11 cellular contexts compared by ENCODE assay signal in the genomic region with DNA sequence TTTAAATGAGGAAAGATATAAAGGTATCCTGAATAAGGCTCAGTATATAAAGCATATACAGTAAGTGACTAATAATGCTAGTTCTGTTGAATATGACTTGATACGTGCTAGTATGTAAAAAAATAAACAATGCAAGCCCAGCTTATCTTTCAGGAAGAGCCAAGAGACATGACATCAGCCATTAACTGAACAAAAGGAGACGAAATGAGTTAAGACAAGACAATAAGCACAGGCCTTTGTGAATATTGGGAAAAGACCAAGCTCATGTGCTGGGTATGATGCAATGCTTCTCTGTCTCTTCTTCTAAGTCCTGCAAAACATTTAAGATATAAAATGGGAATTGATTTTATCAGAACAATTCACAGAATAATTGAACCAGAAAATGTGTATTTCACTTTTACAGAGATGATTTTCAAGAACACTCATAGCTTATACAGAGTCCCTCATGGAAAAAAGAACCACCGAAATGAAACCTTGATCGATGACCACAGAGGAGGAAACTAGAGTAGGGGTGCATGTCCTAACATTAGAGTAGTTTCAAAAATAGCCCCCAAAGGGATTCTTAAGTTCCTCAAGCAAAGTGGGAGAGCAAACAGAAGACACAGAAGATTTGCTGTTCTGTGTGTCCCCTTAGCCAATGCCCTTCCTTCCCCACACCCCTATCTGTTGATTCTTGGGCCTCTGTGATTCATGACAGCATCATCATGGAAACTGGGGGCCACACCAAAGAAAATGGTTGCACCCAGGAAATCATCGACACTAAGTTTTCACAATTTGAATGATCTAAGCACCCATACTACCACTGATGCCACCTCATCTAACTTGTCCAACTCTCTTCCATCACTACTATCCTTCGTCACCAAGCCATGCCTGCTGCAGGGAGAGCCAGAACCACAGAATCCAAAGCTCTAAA.
DNase-seq lines count a peak whose midpoint lies in the region; ATAC-seq and TF ChIP-seq lines count a peak whose summit lies in the region.
"Had no signal": no experiment of that assay in that cellular context is flagged by ENCODE, and none has a peak within 500 bp of the region (broad histone marks: within the 10 kb centered on the region; RNA-seq: fewer than 3 reads in every experiment).

No MANE protein-coding gene starts in this region.

- no peak overlapping the region for H3K4me3 Mint-ChIP-seq in activated CD4-positive, alpha-beta memory T cell treated with anti-CD3 and anti-CD28 coated beads for 36 hours
- H3K4me3 Mint-ChIP-seq in activated CD4-positive, alpha-beta memory T cell treated with anti-CD3 and anti-CD28 coated beads, Interleukin-2, amount 10 ng/mL, durations not matched to agents 7 days and 5 days: no peak overlapping the region

- H3K4me1 Mint-ChIP-seq in activated CD4-positive, alpha-beta memory T cell treated with anti-CD3 and anti-CD28 coated beads for 36 hours (ENCODE audit: low read depth): peaks cover 8% of the 10 kb centered on the region
- H3K4me1 Mint-ChIP-seq in activated CD4-positive, alpha-beta memory T cell treated with anti-CD3 and anti-CD28 coated beads, Interleukin-2, amount 10 ng/mL, durations not matched to agents 7 days and 5 days: peaks cover 3% of the 10 kb centered on the region

- intact Hi-C loops in activated CD4-positive, alpha-beta memory T cell treated with anti-CD3 and anti-CD28 coated beads for 36 hours (cut with micrococcal nuclease): loop anchor here (1.0 to 2.0 kb wide), 2 partner anchors 10 to 41 kb away; no protein-coding TSS in a partner anchor

- no peak overlapping the region for H3K27ac Mint-ChIP-seq in activated CD4-positive, alpha-beta memory T cell treated with anti-CD3 and anti-CD28 coated beads for 36 hours
- no peak overlapping the region for H3K27ac Mint-ChIP-seq in activated CD4-positive, alpha-beta memory T cell treated with anti-CD3 and anti-CD28 coated beads, Interleukin-2, amount 10 ng/mL, durations not matched to agents 7 days and 5 days

- H3K27me3 Mint-ChIP-seq in activated CD4-positive, alpha-beta memory T cell treated with anti-CD3 and anti-CD28 coated beads for 36 hours: peaks cover 1% of the 10 kb centered on the region
- peaks cover 6% of the 10 kb centered on the region for H3K27me3 Mint-ChIP-seq in activated CD4-positive, alpha-beta memory T cell treated with anti-CD3 and anti-CD28 coated beads, Interleukin-2, amount 10 ng/mL, durations not matched to agents 7 days and 5 days

- no peak for TF ChIP-seq CTCF in cardiac fibroblast (IDR thresholded peaks at IDR 0.05; ENCODE audit: low read depth, low read length)

- no peaks in the 10 kb centered on the region for H3K36me3 Mint-ChIP-seq in activated CD4-positive, alpha-beta memory T cell treated with anti-CD3 and anti-CD28 coated beads for 36 hours
- H3K36me3 Mint-ChIP-seq in activated CD4-positive, alpha-beta memory T cell treated with anti-CD3 and anti-CD28 coated beads, Interleukin-2, amount 10 ng/mL, durations not matched to agents 7 days and 5 days (ENCODE audit: low read depth): peaks cover 2% of the 10 kb centered on the region

- POLR2A ChIA-PET in activated CD4-positive, alpha-beta memory T cell treated with anti-CD3 and anti-CD28 coated beads for 36 hours (lab: Charles Lee): no interaction called here
- POLR2A ChIA-PET in activated CD4-positive, alpha-beta memory T cell treated with anti-CD3 and anti-CD28 coated beads, Interleukin-2, amount 10 ng/mL, durations not matched to agents 7 days and 5 days (lab: Charles Lee): no interaction called here

- DNase-seq in activated CD4-positive, alpha-beta memory T cell treated with anti-CD3 and anti-CD28 coated beads for 36 hours: peak; percentile 47
- no peak for DNase-seq in activated CD4-positive, alpha-beta memory T cell treated with anti-CD3 and anti-CD28 coated beads, Interleukin-2, amount 10 ng/mL, durations not matched to agents 7 days and 5 days
- peak; percentile 17 to 72 for DNase-seq in cardiac fibroblast (ENCODE audit: low read depth in 2 of 2)
- peak; percentile 27 to 37 for DNase-seq in stimulated activated CD8-positive, alpha-beta memory T cell treated with anti-CD3 and anti-CD28 coated beads, Interleukin-15, amount 100 ng/mL, for 48 hours (ENCODE audit: low read depth in 2 of 2)
- no peak for DNase-seq in cerebellum (ENCODE audit: low spot score)
- DNase-seq in AG08396 (ENCODE audit: low spot score): no peak
- DNase-seq: left lung, NCI-H1092 treated with DMSO at 0.1 percent for 48 hours, NCI-H526 treated with DMSO at 0.1 percent for 48 hours had no signal

- ATAC-seq in HG03354 (IDR thresholded peaks at IDR 0.05; ENCODE audit: poor library complexity, severe bottlenecking, unreplicated experiment): peak; percentile 76
- no peak for ATAC-seq in HG03280 (IDR thresholded peaks at IDR 0.05; ENCODE audit: unreplicated experiment)
- ATAC-seq: left lung had no signal

- no peaks in the 10 kb centered on the region for H3K9me3 Mint-ChIP-seq in activated CD4-positive, alpha-beta memory T cell treated with anti-CD3 and anti-CD28 coated beads for 36 hours
- peaks cover 8% of the 10 kb centered on the region for H3K9me3 Mint-ChIP-seq in activated CD4-positive, alpha-beta memory T cell treated with anti-CD3 and anti-CD28 coated beads, Interleukin-2, amount 10 ng/mL, durations not matched to agents 7 days and 5 days

- CTCF ChIA-PET in activated CD4-positive, alpha-beta memory T cell treated with anti-CD3 and anti-CD28 coated beads for 36 hours (lab: Charles Lee): no interaction called here
- CTCF ChIA-PET in activated CD4-positive, alpha-beta memory T cell treated with anti-CD3 and anti-CD28 coated beads, Interleukin-2, amount 10 ng/mL, durations not matched to agents 7 days and 5 days (lab: Charles Lee): no interaction called here

- H3K4me3 ChIP-seq in cardiac fibroblast (replicated peaks in 1 of 2; ENCODE audit: low read depth in 2 of 2, low read length in 2 of 2): no peak overlapping the region
- H3K4me3 ChIP-seq: left lung had no signal

Comparison
In these comparisons a context has a peak if more than half of its experiments do, and no peak if none do; other contexts are left out.
1. DNase-seq: peak in activated CD4-positive, alpha-beta memory T cell treated with anti-CD3 and anti-CD28 coated beads for 36 hours (single experiment), cardiac fibroblast (2 of 2) and stimulated activated CD8-positive, alpha-beta memory T cell treated with anti-CD3 and anti-CD28 coated beads, Interleukin-15, amount 100 ng/mL, for 48 hours (2 of 2); none in activated CD4-positive, alpha-beta memory T cell treated with anti-CD3 and anti-CD28 coated beads, Interleukin-2, amount 10 ng/mL, durations not matched to agents 7 days and 5 days (single experiment), cerebellum (single experiment) and AG08396 (single experiment).